In genomic region chr6:27146706-27147507, GRCh38 we compare ENCODE assay signal across 8 cellular contexts.
DNase-seq lines count a peak whose midpoint lies in the region.

No MANE protein-coding gene starts in this region.

- no peak overlapping the region for H4K91ac ChIP-seq in neuronal stem cell (ENCODE audit: low read depth, low read length, poor library complexity)

- no peak overlapping the region for H2BK120ac ChIP-seq in neuronal stem cell (ENCODE audit: low read depth, low read length)

- H3K36me3 ChIP-seq in HAP-1 (replicated peaks) (no peaks in the 10 kb centered on the region), neuronal stem cell (replicated peaks in 1 of 2; ENCODE audit: control insufficient read depth in 2 of 2, insufficient read depth in 2 of 2, low read length in 2 of 2) (no peaks in the 10 kb centered on the region), thymus (ENCODE audit: control insufficient read depth, insufficient read depth) (no peaks in the 10 kb centered on the region)

- no peaks in the 10 kb centered on the region for H3K79me1 ChIP-seq in neuronal stem cell (ENCODE audit: low read depth, low read length)

- H3K4me1 ChIP-seq in HAP-1 (peaks cover 6% of the 10 kb centered on the region), neuronal stem cell (ENCODE audit: control insufficient read depth in 2 of 2, insufficient read depth in 1 of 2, low read depth in 1 of 2, low read length in 2 of 2) (peaks cover 0 to 10% of the 10 kb centered on the region in 2 donors), thymus (ENCODE audit: control insufficient read depth, insufficient read depth, low read length) (peaks cover 8% of the 10 kb centered on the region)

- peak overlapping the region; percentile 51 for H2AFZ ChIP-seq in neuronal stem cell (ENCODE audit: low read length)

- peak overlapping the region; percentile 100 for H3K23ac ChIP-seq in neuronal stem cell (ENCODE audit: low read depth, low read length, poor library complexity)

- H3K27ac ChIP-seq in neuronal stem cell (replicated peaks; ENCODE audit: low read length) (peak overlapping the region; percentile 97), thymus (ENCODE audit: low read depth) (peak overlapping the region; percentile 99)

- no peak overlapping the region for H2BK12ac ChIP-seq in neuronal stem cell (ENCODE audit: low read length)

- peak overlapping the region; percentile 56 for H2BK15ac ChIP-seq in neuronal stem cell (ENCODE audit: low read length)

- peak overlapping the region; percentile 94 for H3K9ac ChIP-seq in neuronal stem cell (ENCODE audit: low read depth, low read length, poor library complexity)

- in situ Hi-C loops in HAP-1 (cut with MboI; ENCODE audit: low sequenced_read_pairs), result loop anchor here (5.0 kb wide), 2 partner anchors 690 to 1115 kb away; a partner anchor contains a TSS

- peak overlapping the region; percentile 43 for H2AK5ac ChIP-seq in neuronal stem cell (ENCODE audit: low read depth, low read length)

- peak overlapping the region; percentile 97 for H2BK5ac ChIP-seq in neuronal stem cell (ENCODE audit: low read length)

- H3K4me2 ChIP-seq in neuronal stem cell (ENCODE audit: insufficient read depth, low read length, poor library complexity, severe bottlenecking), result peak overlapping the region; percentile 80

- H3K14ac ChIP-seq in neuronal stem cell (ENCODE audit: low read length), result peak overlapping the region; percentile 79

- no peak overlapping the region for H3K4ac ChIP-seq in neuronal stem cell (ENCODE audit: low read length)

- H3K4me3 ChIP-seq in HAP-1 (peak overlapping the region; percentile 51), neuronal stem cell (ENCODE audit: low read length in 2 of 2) (peak overlapping the region; percentile 63 to 92), thymus (ENCODE audit: low read length) (peak overlapping the region; percentile 89)

- H4K8ac ChIP-seq in neuronal stem cell (ENCODE audit: low read depth, low read length), result no peak overlapping the region

- WGBS in neuronal stem cell (ENCODE audit: extremely low coverage in 2 of 2, insufficient read length in 2 of 2, insufficient replicate concordance in 1 of 2), 2 donors, result no CpG with 5 or more reads among the region's 51 CpGs
- 3% methylated on average over 51 of the region's 51 CpGs for WGBS in thymus

- DNase-seq in GM03348 (ENCODE audit: low spot score), result peak; percentile 97
- DNase-seq in HAP-1 (ENCODE audit: low spot score in 2 of 2), result peak; percentile 90 to 98
- DNase-seq in M059J (ENCODE audit: low read depth), result peak; percentile 100
- peak; percentile 97 for DNase-seq in SHP77 treated with DMSO at 0.1 percent for 48 hours (lab: John Stamatoyannopoulos, UW)
- peak; percentile 72 for DNase-seq in activated naive CD4-positive, alpha-beta T cell treated with Interleukin-2 at 50 U/mL for 16 hours
- DNase-seq in globus pallidus (ENCODE audit: low spot score), result peak; percentile 98
- peak; percentile 97 for DNase-seq in neuronal stem cell (ENCODE audit: low spot score)

- no peaks in the 10 kb centered on the region for H3K27me3 ChIP-seq in HAP-1 (ENCODE audit: low read depth)
- H3K27me3 ChIP-seq in neuronal stem cell (ENCODE audit: control insufficient read depth in 3 of 3, insufficient read depth in 3 of 3, low read depth in 1 of 3, low read length in 3 of 3), result no peaks in the 10 kb centered on the region
- no peaks in the 10 kb centered on the region for H3K27me3 ChIP-seq in thymus (ENCODE audit: control insufficient read depth, insufficient read depth)

- peak overlapping the region; percentile 98 for H3K18ac ChIP-seq in neuronal stem cell (ENCODE audit: low read length)

- H3K9me3 ChIP-seq in HAP-1, result no peaks in the 10 kb centered on the region
- H3K9me3 ChIP-seq in neuronal stem cell (replicated peaks in 1 of 2; ENCODE audit: control insufficient read depth in 2 of 2, insufficient read depth in 1 of 2, low read depth in 1 of 2, low read length in 2 of 2), result no peaks in the 10 kb centered on the region
- no peaks in the 10 kb centered on the region for H3K9me3 ChIP-seq in thymus (ENCODE audit: control insufficient read depth)

Comparison
In these comparisons a context has a peak if more than half of its experiments do, and no peak if none do; other contexts are left out.
1. Peak in every context shown above with its lines: DNase-seq, H3K4me3 ChIP-seq and H3K27ac ChIP-seq.